In the genomic region with DNA sequence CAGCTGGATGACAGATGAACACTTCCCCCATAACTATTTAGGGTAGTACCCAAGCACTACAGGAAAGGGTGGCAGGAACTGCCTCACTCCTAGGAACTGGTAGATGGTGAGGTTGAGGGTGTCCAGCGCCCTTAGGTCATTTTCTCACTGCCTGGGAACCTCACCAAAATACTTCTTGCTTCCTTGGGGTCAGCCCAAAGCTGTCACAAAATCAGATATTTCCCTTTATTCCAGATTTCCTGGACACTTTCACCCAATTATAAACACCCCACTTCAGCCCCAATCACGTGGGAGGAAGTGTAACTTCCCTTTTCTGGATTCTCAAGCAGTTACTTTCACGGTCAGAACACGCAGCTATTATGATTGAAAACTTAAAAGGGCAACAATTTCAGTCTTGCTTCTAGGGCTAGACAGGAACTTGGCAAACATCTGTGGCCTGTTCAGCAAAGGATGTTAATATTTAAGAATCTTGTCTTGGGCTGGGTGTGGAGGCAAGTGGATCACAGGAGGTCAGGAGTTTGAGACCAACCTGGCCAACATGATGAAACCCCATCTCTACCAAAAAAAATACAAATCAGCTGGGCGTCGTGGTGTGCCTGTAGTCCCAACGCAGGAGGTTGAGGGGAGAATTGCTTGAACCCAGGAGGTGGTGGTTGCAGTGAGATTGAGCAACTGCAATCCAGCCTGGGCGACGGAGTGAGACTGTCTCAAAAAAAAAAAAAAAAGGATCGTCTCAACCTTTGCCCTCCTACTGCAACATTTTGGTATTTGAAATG, we compare ENCODE assay signal across 1 cellular context.
TF ChIP-seq lines count a peak whose summit lies in the region.

No MANE protein-coding gene starts in this region.

TF ChIP-seq in K562, 482 proteins besides CTCF, POLR2A, EP300 and RAD21 (continued from another document):
- TF ChIP-seq, protein P1, sequence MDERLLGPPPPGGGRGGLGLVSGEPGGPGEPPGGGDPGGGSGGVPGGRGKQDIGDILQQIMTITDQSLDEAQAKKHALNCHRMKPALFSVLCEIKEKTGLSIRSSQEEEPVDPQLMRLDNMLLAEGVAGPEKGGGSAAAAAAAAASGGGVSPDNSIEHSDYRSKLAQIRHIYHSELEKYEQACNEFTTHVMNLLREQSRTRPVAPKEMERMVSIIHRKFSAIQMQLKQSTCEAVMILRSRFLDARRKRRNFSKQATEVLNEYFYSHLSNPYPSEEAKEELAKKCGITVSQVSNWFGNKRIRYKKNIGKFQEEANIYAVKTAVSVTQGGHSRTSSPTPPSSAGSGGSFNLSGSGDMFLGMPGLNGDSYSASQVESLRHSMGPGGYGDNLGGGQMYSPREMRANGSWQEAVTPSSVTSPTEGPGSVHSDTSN (CRISPR knock-in tag; IDR thresholded peaks at IDR 0.05; ENCODE audit: low read depth): no peak
- TF ChIP-seq, protein P1 (tag; conservative IDR thresholded peaks at IDR 0.05; ENCODE audit: low read depth): peak; percentile 55; the same call in 1 of the 2 replicates
